8 cellular contexts compared by ENCODE assay signal in the genomic region with DNA sequence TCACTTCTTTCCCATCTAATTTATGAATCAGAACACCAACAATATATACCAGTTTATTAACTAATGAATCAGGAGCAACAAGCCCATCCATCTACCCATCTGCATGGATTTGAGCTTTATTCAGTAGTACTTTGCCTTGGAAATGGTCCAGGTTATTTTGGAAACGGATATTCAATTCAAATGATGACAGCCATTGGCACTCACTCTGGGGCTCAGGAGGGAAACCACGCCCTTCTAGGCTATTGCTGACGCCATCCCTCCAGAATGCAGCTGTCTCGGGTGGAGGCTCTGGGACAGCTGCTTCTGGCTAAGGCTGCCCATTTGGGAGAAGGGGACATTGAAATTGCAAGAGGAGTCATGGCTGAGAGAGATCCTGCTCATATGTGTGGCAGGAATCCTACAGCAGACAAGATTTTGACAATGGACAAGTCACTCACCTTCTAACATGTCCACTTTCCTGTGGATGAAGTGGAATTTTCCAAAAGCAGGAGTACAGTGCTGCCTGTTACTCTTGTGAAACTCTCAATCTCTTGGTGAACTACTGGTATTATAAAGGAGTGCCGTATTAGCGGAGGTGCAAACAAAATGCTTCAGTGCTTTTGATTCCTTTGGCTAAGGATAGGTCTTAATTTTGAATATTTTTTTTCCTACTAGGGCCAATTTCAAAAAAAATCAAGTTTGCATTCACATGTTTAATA. TPM values are rescaled to one million over a fixed set of nuclear protein-coding genes. Genes with fewer than 3 reads are reported as not detected.
DNase-seq lines count a peak whose midpoint lies in the region; ATAC-seq and TF ChIP-seq lines count a peak whose summit lies in the region.

No MANE protein-coding gene starts in this region.

- H3K27me3 ChIP-seq in HAP-1 (ENCODE audit: low read depth) (no peaks in the 10 kb centered on the region), left ventricle myocardium inferior (ENCODE audit: low read depth) (no peaks in the 10 kb centered on the region)

- H3K27me3 Mint-ChIP-seq in stimulated activated memory B cell treated with anti-CD40 and anti-IgM and Interleukin-4, amounts not matched to agents 10 μg/mL and 1 μg/mL and 100 μg/mL, for 72 hours, result no peaks in the 10 kb centered on the region

- ATAC-seq in stimulated activated memory B cell treated with anti-CD40 and anti-IgM and Interleukin-4, amounts not matched to agents 10 μg/mL and 1 μg/mL and 100 μg/mL, for 72 hours, result no peak
- ATAC-seq in HG03565 (IDR thresholded peaks at IDR 0.05; ENCODE audit: unreplicated experiment) (no peak), GM21619 (IDR thresholded peaks at IDR 0.05; ENCODE audit: unreplicated experiment) (no peak)

- no peak for TF ChIP-seq CTCF in left ventricle myocardium inferior (IDR thresholded peaks at IDR 0.05; ENCODE audit: borderline replicate concordance)

- intact Hi-C loops in left ventricle myocardium inferior (cut with micrococcal nuclease), result no loop called here

- peak overlapping the region; percentile 50 for H3K27ac Mint-ChIP-seq in stimulated activated memory B cell treated with anti-CD40 and anti-IgM and Interleukin-4, amounts not matched to agents 10 μg/mL and 1 μg/mL and 100 μg/mL, for 72 hours

- peaks cover 7% of the 10 kb centered on the region for H3K36me3 Mint-ChIP-seq in stimulated activated memory B cell treated with anti-CD40 and anti-IgM and Interleukin-4, amounts not matched to agents 10 μg/mL and 1 μg/mL and 100 μg/mL, for 72 hours

- peaks cover 32% of the 10 kb centered on the region for H3K4me1 ChIP-seq in HAP-1
- peaks cover 97% of the 10 kb centered on the region for H3K4me1 ChIP-seq in left ventricle myocardium inferior

- H3K4me3 Mint-ChIP-seq in stimulated activated memory B cell treated with anti-CD40 and anti-IgM and Interleukin-4, amounts not matched to agents 10 μg/mL and 1 μg/mL and 100 μg/mL, for 72 hours, result no peak overlapping the region

- no peaks in the 10 kb centered on the region for H3K9me3 Mint-ChIP-seq in stimulated activated memory B cell treated with anti-CD40 and anti-IgM and Interleukin-4, amounts not matched to agents 10 μg/mL and 1 μg/mL and 100 μg/mL, for 72 hours

- DNase-seq in HAP-1 (ENCODE audit: low spot score in 2 of 2) (peak; percentile 73 to 76), T1000 (lab: John Stamatoyannopoulos, UW) (peak; percentile 59), left ventricle myocardium inferior (peak; percentile 85)
- no peak for DNase-seq in stimulated activated CD4-positive, alpha-beta T cell treated with anti-CD3 and anti-CD28 coated beads, Interleukin-2, amount 100 ng/mL, for 48 hours
- no peak for DNase-seq in stimulated activated CD4-positive, alpha-beta T cell treated with anti-CD3 and anti-CD28 coated beads, Interleukin-4, amount 100 ng/mL, for 4 hours

- peaks cover 83% of the 10 kb centered on the region for H3K4me1 Mint-ChIP-seq in stimulated activated memory B cell treated with anti-CD40 and anti-IgM and Interleukin-4, amounts not matched to agents 10 μg/mL and 1 μg/mL and 100 μg/mL, for 72 hours

- H3K36me3 ChIP-seq in HAP-1 (replicated peaks) (no peaks in the 10 kb centered on the region), left ventricle myocardium inferior (no peaks in the 10 kb centered on the region)

- H3K4me3 ChIP-seq in HAP-1 (no peak overlapping the region), left ventricle myocardium inferior (peak overlapping the region; percentile 47)

- H3K27ac ChIP-seq in left ventricle myocardium inferior (replicated peaks), result peak overlapping the region; percentile 94

- no peaks in the 10 kb centered on the region for H3K9me3 ChIP-seq in HAP-1
- H3K9me3 ChIP-seq in left ventricle myocardium inferior (replicated peaks), result no peaks in the 10 kb centered on the region

- in situ Hi-C loops in HAP-1 (cut with MboI; ENCODE audit: low sequenced_read_pairs), result no loop called here

RNA-seq across cellular contexts. Expression of a gene that starts 29.3 kb away (rescaled TPM):
- total RNA-seq in left ventricle myocardium inferior, result 264 TPM

Comparison
In these comparisons a context has a peak if more than half of its experiments do, and no peak if none do; other contexts are left out.
1. DNase-seq: peak in HAP-1 (2 of 2), T1000 (single experiment) and left ventricle myocardium inferior (single experiment); none in stimulated activated CD4-positive, alpha-beta T cell treated with anti-CD3 and anti-CD28 coated beads, Interleukin-2, amount 100 ng/mL, for 48 hours (0 of 2) and stimulated activated CD4-positive, alpha-beta T cell treated with anti-CD3 and anti-CD28 coated beads, Interleukin-4, amount 100 ng/mL, for 4 hours (0 of 2).